Comparison of ENCODE assay signal across 9 cellular contexts in genomic region chr9:8106362-8106761, GRCh38.
"Had no signal": no experiment of that assay in that cellular context is flagged by ENCODE, and none has a peak within 500 bp of the region (broad histone marks: within the 10 kb centered on the region; RNA-seq: fewer than 3 reads in every experiment).

No MANE protein-coding gene starts in this region.

- H3K36me3 Mint-ChIP-seq: IgD-negative memory B cell had no signal

- H3K4me3 Mint-ChIP-seq: HFFc6, IgD-negative memory B cell had no signal

- H3K4me3 ChIP-seq: GM23248, HAP-1 had no signal

- H2AFZ ChIP-seq: GM23248 had no signal

- DNase-seq: GM23248, GOT3, H7, HFFc6 had no signal

- H3K9me3 ChIP-seq: HAP-1 had no signal

- H3K9me3 Mint-ChIP-seq: IgD-negative memory B cell had no signal

- H3K9ac ChIP-seq: GM23248 had no signal

- ATAC-seq: HCT116, HepG2 had no signal

- H3K27ac ChIP-seq: GM23248, HL-60 had no signal

- H3K27ac Mint-ChIP-seq: HFFc6, IgD-negative memory B cell had no signal

- H3K4me1 ChIP-seq: HAP-1 had no signal

- H3K36me3 ChIP-seq: HAP-1 had no signal
